In the genomic region with DNA sequence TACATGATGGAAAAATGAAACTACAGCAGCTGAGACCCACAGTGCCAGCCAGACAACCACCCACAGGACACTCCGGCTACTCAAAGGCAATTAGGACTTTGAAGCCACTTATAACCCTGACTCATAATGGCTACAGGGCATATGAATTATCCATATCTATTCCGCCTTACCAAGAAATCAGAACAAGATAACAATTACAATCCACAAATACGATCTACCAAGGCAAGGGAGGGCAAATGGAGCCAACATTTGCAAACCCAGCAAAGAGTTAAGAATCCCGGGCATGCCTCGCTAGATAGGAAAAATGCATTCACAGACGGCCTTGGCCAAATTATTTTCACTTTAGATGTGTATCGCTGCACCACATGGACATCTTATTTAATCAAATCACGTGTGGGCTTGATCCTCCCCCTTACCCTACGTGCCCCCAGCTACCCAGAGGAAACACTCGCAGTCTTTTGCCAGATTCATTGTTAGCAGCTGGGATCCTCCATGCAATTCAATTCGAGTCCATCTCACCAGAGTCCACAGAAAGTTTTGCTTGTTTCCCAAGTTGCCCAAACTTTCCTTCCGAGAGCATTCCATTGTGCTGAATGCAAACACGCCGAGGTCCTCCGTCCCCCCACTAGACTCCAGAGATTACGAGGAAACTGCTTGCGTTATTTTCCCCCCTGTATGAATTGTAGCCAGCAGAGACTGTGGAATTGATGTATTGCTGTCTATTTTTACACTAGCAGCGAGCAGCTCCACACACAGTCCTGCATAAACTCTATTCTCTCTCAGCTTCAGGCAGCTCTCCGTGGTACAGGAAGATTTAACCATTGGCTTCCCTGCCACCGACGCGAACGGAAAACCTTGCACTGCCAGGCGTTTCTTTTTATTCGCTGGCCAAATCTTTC, we compare ENCODE assay signal across 8 cellular contexts. TPM values are rescaled to one million over a fixed set of nuclear protein-coding genes. Genes with fewer than 3 reads are reported as not detected.
A peak's percentile ranks its signal among the peaks of the same experiment; 100 is the strongest.
DNase-seq lines count a peak whose midpoint lies in the region; ATAC-seq and TF ChIP-seq lines count a peak whose summit lies in the region.

No MANE protein-coding gene starts in this region.

- peak overlapping the region; percentile 68 for H3K27ac ChIP-seq in mesodermal cell (ENCODE audit: low read depth, low read length, severe bottlenecking)
- H3K27ac ChIP-seq in uterus: peak overlapping the region; percentile 56 to 65

- H3K9me3 ChIP-seq in endocrine pancreas (ENCODE audit: control insufficient read depth, low read length) (no peaks in the 10 kb centered on the region), mesodermal cell (ENCODE audit: control insufficient read depth, low read length) (no peaks in the 10 kb centered on the region), uterus (no peaks in the 10 kb centered on the region)

- H3K4me1 Mint-ChIP-seq in activated naive CD8-positive, alpha-beta T cell (ENCODE audit: low read depth): peaks cover 21% of the 10 kb centered on the region
- peaks cover 11% of the 10 kb centered on the region for H3K4me1 Mint-ChIP-seq in activated naive CD8-positive, alpha-beta T cell treated with anti-CD3 and anti-CD28 coated beads for 36 hours
- no peaks in the 10 kb centered on the region for H3K4me1 Mint-ChIP-seq in natural killer cell

- peaks cover 6% of the 10 kb centered on the region for H3K4me1 ChIP-seq in endocrine pancreas (ENCODE audit: control insufficient read depth, insufficient read depth, low read length)
- peaks cover 22% of the 10 kb centered on the region for H3K4me1 ChIP-seq in mesodermal cell (ENCODE audit: control insufficient read depth, insufficient read depth, low read length, poor library complexity, severe bottlenecking)
- H3K4me1 ChIP-seq in uterus: no peaks in the 10 kb centered on the region

- no peaks in the 10 kb centered on the region for H3K9me3 Mint-ChIP-seq in activated naive CD8-positive, alpha-beta T cell (ENCODE audit: low read depth)
- no peaks in the 10 kb centered on the region for H3K9me3 Mint-ChIP-seq in activated naive CD8-positive, alpha-beta T cell treated with anti-CD3 and anti-CD28 coated beads for 36 hours
- peaks cover 8 to 20% of the 10 kb centered on the region in 2 donors for H3K9me3 Mint-ChIP-seq in natural killer cell

- H3K27me3 ChIP-seq in endocrine pancreas (ENCODE audit: control insufficient read depth, insufficient read depth, low read length) (no peaks in the 10 kb centered on the region), uterus (no peaks in the 10 kb centered on the region)

- 44 to 53% methylated on average over 13 to 17 of the region's 25 CpGs for WGBS in mesodermal cell (ENCODE audit: insufficient coverage in 2 of 2), 2 experiments

- no peaks in the 10 kb centered on the region for H3K36me3 Mint-ChIP-seq in activated naive CD8-positive, alpha-beta T cell
- no peaks in the 10 kb centered on the region for H3K36me3 Mint-ChIP-seq in activated naive CD8-positive, alpha-beta T cell treated with anti-CD3 and anti-CD28 coated beads for 36 hours
- H3K36me3 Mint-ChIP-seq in natural killer cell: no peaks in the 10 kb centered on the region

- DNase-seq in activated naive CD8-positive, alpha-beta T cell treated with anti-CD3 and anti-CD28 coated beads for 36 hours: no peak
- DNase-seq in uterus (peak in 1 of 2 donors; percentile 16), NCI-H2171 treated with DMSO at 0.1 percent for 48 hours (lab: John Stamatoyannopoulos, UW) (no peak), MV-4-11 (lab: John Stamatoyannopoulos, UW) (no peak), natural killer cell (no peak)

- H3K4me3 Mint-ChIP-seq in activated naive CD8-positive, alpha-beta T cell: peak overlapping the region; percentile 21
- no peak overlapping the region for H3K4me3 Mint-ChIP-seq in activated naive CD8-positive, alpha-beta T cell treated with anti-CD3 and anti-CD28 coated beads for 36 hours
- H3K4me3 Mint-ChIP-seq in natural killer cell: no peak overlapping the region

- no peak for TF ChIP-seq CTCF in uterus (IDR thresholded peaks at IDR 0.05)
- no peak for TF ChIP-seq CTCF in natural killer cell (IDR thresholded peaks at IDR 0.05)

- peak overlapping the region; percentile 85 for H3K4me3 ChIP-seq in endocrine pancreas (ENCODE audit: control insufficient read depth, insufficient read depth, low read length)
- H3K4me3 ChIP-seq in mesodermal cell (ENCODE audit: extremely low read depth, insufficient read depth, low read length, poor library complexity, severe bottlenecking): peak overlapping the region; percentile 17
- H3K4me3 ChIP-seq in uterus: peak overlapping the region; percentile 29 to 42

- intact Hi-C loops in uterus (cut with DNase I; ENCODE audit: low total_unique reads): no loop called here
- intact Hi-C loops in natural killer cell (cut with micrococcal nuclease): no loop called here

- no peak for ATAC-seq in natural killer cell

- no peak for TF ChIP-seq POLR2A in uterus (IDR thresholded peaks at IDR 0.05)

- peak overlapping the region; percentile 24 for H3K9ac ChIP-seq in endocrine pancreas (ENCODE audit: control insufficient read depth, insufficient read depth, low read length)

- H3K27me3 Mint-ChIP-seq in activated naive CD8-positive, alpha-beta T cell: peaks cover 21% of the 10 kb centered on the region
- H3K27me3 Mint-ChIP-seq in activated naive CD8-positive, alpha-beta T cell treated with anti-CD3 and anti-CD28 coated beads for 36 hours: peaks cover 50% of the 10 kb centered on the region
- no peaks in the 10 kb centered on the region for H3K27me3 Mint-ChIP-seq in natural killer cell (ENCODE audit: low read depth in 2 of 2)

- H3K36me3 ChIP-seq in endocrine pancreas (ENCODE audit: control insufficient read depth, insufficient read depth, low read length) (no peaks in the 10 kb centered on the region), mesodermal cell (ENCODE audit: control insufficient read depth, insufficient read depth, low read length) (no peaks in the 10 kb centered on the region), uterus (no peaks in the 10 kb centered on the region)

- no peak overlapping the region for H3K27ac Mint-ChIP-seq in activated naive CD8-positive, alpha-beta T cell
- no peak overlapping the region for H3K27ac Mint-ChIP-seq in activated naive CD8-positive, alpha-beta T cell treated with anti-CD3 and anti-CD28 coated beads for 36 hours
- H3K27ac Mint-ChIP-seq in natural killer cell: no peak overlapping the region

RNA-seq across cellular contexts. Expression of gene PPARGC1A, which starts 1.2 kb away (rescaled TPM):
- total RNA-seq in activated naive CD8-positive, alpha-beta T cell treated with anti-CD3 and anti-CD28 coated beads for 36 hours: not detected
- polyA plus RNA-seq in mesodermal cell (2013, experiment 1 of 2): 1.5 TPM
- 1.9 TPM for polyA plus RNA-seq in mesodermal cell (2013, experiment 2 of 2)
- 1 to 10 TPM; 1.5 to 6.0 (median 3.2) TPM for total RNA-seq in uterus
- total RNA-seq in natural killer cell: not detected

Comparison
In these comparisons a context has a peak if more than half of its experiments do, and no peak if none do; other contexts are left out.
1. H3K4me3 ChIP-seq: peak in every context shown above with its lines; median percentile 85 in endocrine pancreas; 36 in uterus; 17 in mesodermal cell.